ENCODE assay signal across 8 cellular contexts in genomic region chr1:208245185-208245705, GRCh38.
DNase-seq lines count a peak whose midpoint lies in the region; ATAC-seq, FAIRE-seq and TF ChIP-seq lines count a peak whose summit lies in the region.

No MANE protein-coding gene starts in this region.

- no CpG with 5 or more reads among the region's 22 CpGs for WGBS in iPS DF 6.9 (ENCODE audit: insufficient coverage, insufficient read length)

- H3K27me3 ChIP-seq in brain microvascular endothelial cell (replicated peaks) = no peaks in the 10 kb centered on the region
- peaks cover 22% of the 10 kb centered on the region for H3K27me3 ChIP-seq in iPS DF 6.9 (ENCODE audit: control insufficient read depth, insufficient read depth, low read length)

- no peaks in the 10 kb centered on the region for H3K36me3 ChIP-seq in brain microvascular endothelial cell (replicated peaks)
- no peaks in the 10 kb centered on the region for H3K36me3 ChIP-seq in iPS DF 6.9 (ENCODE audit: control insufficient read depth, insufficient read depth, low read length)

- H3K27ac ChIP-seq in brain microvascular endothelial cell = no peak overlapping the region
- no peak overlapping the region for H3K27ac ChIP-seq in iPS DF 6.9 (ENCODE audit: low read length)

- ATAC-seq in HG02938 (IDR thresholded peaks at IDR 0.05; ENCODE audit: unreplicated experiment) (peak; percentile 80), HG03045 (IDR thresholded peaks at IDR 0.05; ENCODE audit: unreplicated experiment) (no peak)

- H3K4me1 ChIP-seq in iPS DF 6.9 (ENCODE audit: control insufficient read depth, insufficient read depth, low read length) = peaks cover 2% of the 10 kb centered on the region; the same call in 1 of the 2 replicates

- DNase-seq in NCI-H2029 treated with DMSO at 0.1 percent for 48 hours (lab: John Stamatoyannopoulos, UW) (peak; percentile 74), brain microvascular endothelial cell (peak; percentile 94), iPS DF 6.9 (ENCODE audit: low read depth, low spot score) (peak; percentile 77), skeletal muscle cell (ENCODE audit: low read depth) (peak; percentile 76)

- in situ Hi-C loops in brain microvascular endothelial cell (cut with HindIII; ENCODE audit: low pct_ligation_motif_present, low sequenced_read_pairs) = no loop called here

- peak; percentile 93 for FAIRE-seq in TTC549 (lab: Jason Lieb, UNC)

- no peaks in the 10 kb centered on the region for H3K9me3 ChIP-seq in iPS DF 6.9 (ENCODE audit: control insufficient read depth, insufficient read depth, low read length)

- peak overlapping the region; percentile 61 for H3K4me3 ChIP-seq in brain microvascular endothelial cell (ENCODE audit: low read depth, low read length)
- no peak overlapping the region for H3K4me3 ChIP-seq in iPS DF 6.9 (ENCODE audit: low read length)
- H3K4me3 ChIP-seq in skeletal muscle cell (ENCODE audit: low read depth, low read length) = peak overlapping the region; percentile 81

- TF ChIP-seq CTCF in GM12873 (IDR thresholded peaks at IDR 0.05; ENCODE audit: insufficient read depth, low read depth, low read length, missing control alignments) = peak; percentile 73
- TF ChIP-seq CTCF in brain microvascular endothelial cell (IDR thresholded peaks at IDR 0.05; ENCODE audit: low read depth, low read length, missing control alignments) = peak; percentile 83
